Comparison of ENCODE assay signal across 24 cellular contexts in genomic region chr2:217436386-217436785, GRCh38.
DNase-seq lines count a peak whose midpoint lies in the region; ATAC-seq, FAIRE-seq and TF ChIP-seq lines count a peak whose summit lies in the region.
"Had no signal": no experiment of that assay in that cellular context is flagged by ENCODE, and none has a peak within 500 bp of the region (broad histone marks: within the 10 kb centered on the region; RNA-seq: fewer than 3 reads in every experiment).

No MANE protein-coding gene starts in this region.

- H3K79me2 ChIP-seq in astrocyte (ENCODE audit: insufficient read depth, low read length) (no peaks in the 10 kb centered on the region), trophoblast cell (ENCODE audit: control insufficient read depth, insufficient read depth, low read length, poor library complexity) (no peaks in the 10 kb centered on the region)

- H3K9me3 ChIP-seq in astrocyte (ENCODE audit: insufficient read depth, low read depth, low read length): no peaks in the 10 kb centered on the region
- no peaks in the 10 kb centered on the region for H3K9me3 ChIP-seq in left ventricle myocardium inferior (replicated peaks)
- no peaks in the 10 kb centered on the region for H3K9me3 ChIP-seq in trophoblast cell (ENCODE audit: insufficient read depth, low read depth, low read length)
- no peaks in the 10 kb centered on the region for H3K9me3 ChIP-seq in tibial nerve
- H3K9me3 ChIP-seq: spleen had no signal

- H3K4me1 ChIP-seq in astrocyte (ENCODE audit: insufficient read depth, low read length) (peaks cover 7% of the 10 kb centered on the region), left ventricle myocardium inferior (peaks cover 69% of the 10 kb centered on the region), trophoblast cell (ENCODE audit: control insufficient read depth in 1 of 2, insufficient read depth in 2 of 2, low read length in 2 of 2) (peaks cover 9 to 22% of the 10 kb centered on the region in 2 experiments), tibial nerve (peaks cover 2 to 56% (median 29%) of the 10 kb centered on the region in 4 donors)

- H3K79me1 ChIP-seq in trophoblast cell (ENCODE audit: low read length): peaks cover 16% of the 10 kb centered on the region

- peak overlapping the region; percentile 6 for H2AFZ ChIP-seq in astrocyte (ENCODE audit: low read depth, low read length)
- H2AFZ ChIP-seq in trophoblast cell (ENCODE audit: insufficient read depth, low read length, poor library complexity): no peak overlapping the region

- DNase-seq in astrocyte (ENCODE audit: low read depth) (no peak), left ventricle myocardium inferior (peak; percentile 27), trophoblast cell (no peak), tibial nerve (ENCODE audit: low spot score in 2 of 2) (peak in 1 of 2 donors; percentile 15), SW 1271 (lab: John Stamatoyannopoulos, UW) (no peak), NCI-H526 treated with DMSO at 0.1 percent for 48 hours (lab: John Stamatoyannopoulos, UW) (no peak)
- DNase-seq: activated CD4-positive, alpha-beta T cell treated with anti-CD3 and anti-CD28 coated beads, Interleukin-2, amount 10 ng/mL, durations not matched to agents 7 days and 5 days; activated CD8-positive, alpha-beta memory T cell treated with anti-CD3 and anti-CD28 coated beads, Interleukin-2, amount 50 U/mL, for 4 hours; activated gamma-delta T cell; anterior cingulate cortex; CD8-positive, alpha-beta memory T cell; DND-41; endodermal cell; kidney glomerular epithelial cell; NCI-H1092; NCI-H2081; occipital lobe; spleen; T-helper 1 cell had no signal

- H3K36me3 Mint-ChIP-seq in astrocyte (ENCODE audit: low read depth, unreplicated experiment): no peaks in the 10 kb centered on the region
- H3K36me3 Mint-ChIP-seq: CD8-positive, alpha-beta memory T cell had no signal

- H3K4me1 Mint-ChIP-seq in astrocyte (ENCODE audit: low read depth, unreplicated experiment): peaks cover 46% of the 10 kb centered on the region

- H3K4ac ChIP-seq in trophoblast cell (ENCODE audit: low read depth, low read length): no peak overlapping the region

- H3K27ac ChIP-seq in astrocyte (ENCODE audit: low read depth, low read length): no peak overlapping the region
- H3K27ac ChIP-seq in left ventricle myocardium inferior (replicated peaks): peak overlapping the region; percentile 70
- H3K27ac ChIP-seq in trophoblast cell (ENCODE audit: low read depth, low read length): no peak overlapping the region
- H3K27ac ChIP-seq in tibial nerve: peak overlapping the region in 3 of 4 donors; percentile 20 to 75 (median 73)
- H3K27ac ChIP-seq: KMS-11 had no signal

- peak overlapping the region; percentile 82 for H2BK12ac ChIP-seq in trophoblast cell (ENCODE audit: low read length)

- H3K23ac ChIP-seq in trophoblast cell (ENCODE audit: low read length): no peak overlapping the region

- no peak overlapping the region for H2BK120ac ChIP-seq in trophoblast cell (ENCODE audit: insufficient read depth, low read length, poor library complexity)

- no peak overlapping the region for H3K27ac Mint-ChIP-seq in astrocyte (ENCODE audit: unreplicated experiment)
- H3K27ac Mint-ChIP-seq: activated CD4-positive, alpha-beta T cell treated with anti-CD3 and anti-CD28 coated beads, Interleukin-2, amount 10 ng/mL, durations not matched to agents 7 days and 5 days; endodermal cell had no signal

- H4K20me1 ChIP-seq in astrocyte (ENCODE audit: insufficient read depth, low read length): no peaks in the 10 kb centered on the region

- peak overlapping the region; percentile 35 for H2AK5ac ChIP-seq in trophoblast cell (ENCODE audit: low read length)

- no peaks in the 10 kb centered on the region for H3K27me3 Mint-ChIP-seq in astrocyte (ENCODE audit: low read depth, unreplicated experiment)
- H3K27me3 Mint-ChIP-seq: activated CD4-positive, alpha-beta T cell treated with anti-CD3 and anti-CD28 coated beads, Interleukin-2, amount 10 ng/mL, durations not matched to agents 7 days and 5 days had no signal

- no peak for TF ChIP-seq EP300 in tibial nerve (IDR thresholded peaks at IDR 0.05)

- H3K36me3 ChIP-seq in astrocyte (ENCODE audit: insufficient read depth, low read length) (no peaks in the 10 kb centered on the region), left ventricle myocardium inferior (no peaks in the 10 kb centered on the region), trophoblast cell (ENCODE audit: control insufficient read depth in 1 of 2, insufficient read depth in 2 of 2, low read length in 2 of 2) (no peaks in the 10 kb centered on the region), tibial nerve (no peaks in the 10 kb centered on the region)
- H3K36me3 ChIP-seq: spleen had no signal

- H3K4me2 ChIP-seq in astrocyte (ENCODE audit: low read length): no peak overlapping the region
- no peak overlapping the region for H3K4me2 ChIP-seq in trophoblast cell (ENCODE audit: low read length)
- H3K4me2 ChIP-seq: KMS-11 had no signal

- WGBS in trophoblast cell (ENCODE audit: extremely low coverage, insufficient coverage, insufficient read length): no CpG with 5 or more reads among the region's 5 CpGs
- 47 to 48% methylated on average over 5 of the region's 5 CpGs for WGBS in tibial nerve, 2 donors

- no peak overlapping the region for H3K4me3 ChIP-seq in astrocyte (ENCODE audit: insufficient read depth, low read depth, low read length)
- no peak overlapping the region for H3K4me3 ChIP-seq in left ventricle myocardium inferior
- no peak overlapping the region for H3K4me3 ChIP-seq in trophoblast cell (ENCODE audit: low read depth, low read length)
- no peak overlapping the region for H3K4me3 ChIP-seq in tibial nerve
- H3K4me3 ChIP-seq: spleen had no signal

- no peak overlapping the region for H3K18ac ChIP-seq in trophoblast cell (ENCODE audit: low read length)

- intact Hi-C loops in left ventricle myocardium inferior (cut with micrococcal nuclease): no loop called here

- H3K4me3 Mint-ChIP-seq in astrocyte (ENCODE audit: unreplicated experiment): no peak overlapping the region
- H3K4me3 Mint-ChIP-seq: activated CD4-positive, alpha-beta T cell treated with anti-CD3 and anti-CD28 coated beads, Interleukin-2, amount 10 ng/mL, durations not matched to agents 7 days and 5 days; CD8-positive, alpha-beta memory T cell; endodermal cell had no signal

- TF ChIP-seq CTCF in astrocyte (IDR thresholded peaks at IDR 0.05; ENCODE audit: insufficient read depth, low read depth, low read length) (no peak), left ventricle myocardium inferior (IDR thresholded peaks at IDR 0.05; ENCODE audit: borderline replicate concordance) (no peak), tibial nerve (IDR thresholded peaks at IDR 0.05) (no peak)

- peak overlapping the region; percentile 5 for H4K91ac ChIP-seq in trophoblast cell (ENCODE audit: low read depth, low read length)

- FAIRE-seq in astrocyte (lab: Jason Lieb, UNC): no peak
- FAIRE-seq: GM18507, H54 had no signal

- H2BK5ac ChIP-seq in trophoblast cell (ENCODE audit: low read depth, low read length, poor library complexity): no peak overlapping the region

- H4K12ac ChIP-seq in trophoblast cell (ENCODE audit: low read depth, low read length): no peak overlapping the region

- no peaks in the 10 kb centered on the region for H3K9me3 Mint-ChIP-seq in astrocyte (ENCODE audit: unreplicated experiment)
- H3K9me3 Mint-ChIP-seq: activated CD4-positive, alpha-beta T cell treated with anti-CD3 and anti-CD28 coated beads, Interleukin-2, amount 10 ng/mL, durations not matched to agents 7 days and 5 days; CD8-positive, alpha-beta memory T cell; endodermal cell had no signal

- no peak for TF ChIP-seq POLR2A in tibial nerve (IDR thresholded peaks at IDR 0.05)

- ATAC-seq in HG02852 (IDR thresholded peaks at IDR 0.05; ENCODE audit: unreplicated experiment) (no peak), HG03045 (IDR thresholded peaks at IDR 0.05; ENCODE audit: unreplicated experiment) (no peak)

- H3K9ac ChIP-seq in astrocyte (ENCODE audit: low read length) (no peak overlapping the region), trophoblast cell (ENCODE audit: low read length) (no peak overlapping the region)
- H3K9ac ChIP-seq: KMS-11 had no signal

- peak overlapping the region; percentile 32 for H4K8ac ChIP-seq in trophoblast cell (ENCODE audit: low read depth, low read length)

- peak overlapping the region; percentile 20 for H3K14ac ChIP-seq in trophoblast cell (ENCODE audit: low read length)

- H3K27me3 ChIP-seq in astrocyte (ENCODE audit: insufficient read depth, low read length) (no peaks in the 10 kb centered on the region), left ventricle myocardium inferior (ENCODE audit: low read depth) (no peaks in the 10 kb centered on the region), trophoblast cell (ENCODE audit: insufficient read depth, low read length) (no peaks in the 10 kb centered on the region), tibial nerve (no peaks in the 10 kb centered on the region)
- H3K27me3 ChIP-seq: spleen had no signal

Comparison
In these comparisons a context has a peak if more than half of its experiments do, and no peak if none do; other contexts are left out.
1. H3K27ac ChIP-seq: peak in left ventricle myocardium inferior (single experiment) and tibial nerve (3 of 4); none in astrocyte (single experiment) and trophoblast cell (single experiment).